ENCODE assay signal across 8 cellular contexts in genomic region chr6:21587925-21588811, GRCh38. TPM values are rescaled to one million over a fixed set of nuclear protein-coding genes. Genes with fewer than 3 reads are reported as not detected.
DNase-seq lines count a peak whose midpoint lies in the region; ATAC-seq and TF ChIP-seq lines count a peak whose summit lies in the region.

No MANE protein-coding gene starts in this region.

- peaks cover 2% of the 10 kb centered on the region for H3K9me3 Mint-ChIP-seq in activated CD4-positive, alpha-beta T cell treated with anti-CD3 and anti-CD28 coated beads, Interleukin-2, amount 10 ng/mL, durations not matched to agents 7 days and 5 days
- H3K9me3 Mint-ChIP-seq in endothelial cell (ENCODE audit: unreplicated experiment) (no peaks in the 10 kb centered on the region), mesothelial cell of epicardium (peaks cover 10% of the 10 kb centered on the region)

- DNase-seq in BJ (ENCODE audit: low read depth) (no peak), NCI-H2171 treated with DMSO at 0.1 percent for 48 hours (lab: John Stamatoyannopoulos, UW) (peak; percentile 91), endothelial cell (ENCODE audit: low spot score) (peak; percentile 59), mesothelial cell of epicardium (ENCODE audit: low spot score in 2 of 2, unreplicated experiment in 2 of 2) (peak; percentile 51 to 75), superior temporal gyrus (ENCODE audit: extremely low spot score) (peak; percentile 54)
- peak; percentile 53 for DNase-seq in activated CD4-positive, alpha-beta T cell treated with anti-CD3 and anti-CD28 coated beads, Interleukin-2, amount 10 ng/mL, durations not matched to agents 7 days and 5 days

- H3K36me3 ChIP-seq in BJ (ENCODE audit: control insufficient read depth, insufficient read depth, low read length), result no peaks in the 10 kb centered on the region

- H3K27me3 Mint-ChIP-seq in activated CD4-positive, alpha-beta T cell treated with anti-CD3 and anti-CD28 coated beads, Interleukin-2, amount 10 ng/mL, durations not matched to agents 7 days and 5 days, result peaks cover 42% of the 10 kb centered on the region
- H3K27me3 Mint-ChIP-seq in endothelial cell (ENCODE audit: unreplicated experiment) (peaks cover 4% of the 10 kb centered on the region), mesothelial cell of epicardium (ENCODE audit: low read depth) (no peaks in the 10 kb centered on the region)

- POLR2A ChIA-PET in BJ (lab: Charles Lee), result interaction anchor here (0.7 to 1.2 kb wide), 4 partner anchors 273 to 1027 kb away, joined by 3 to 20 read pairs (median 10); no protein-coding TSS in a partner anchor
- POLR2A ChIA-PET in activated CD4-positive, alpha-beta T cell treated with anti-CD3 and anti-CD28 coated beads, Interleukin-2, amount 10 ng/mL, durations not matched to agents 7 days and 5 days (lab: Charles Lee), result interaction anchor here (0.6 to 2.0 kb wide), 4 partner anchors 383 to 1979 kb away, joined by 3 to 8 read pairs (median 4); no protein-coding TSS in a partner anchor

- CTCF ChIA-PET in BJ (lab: Yijun Ruan, JAX), result interaction anchor here (0.5 to 3.7 kb wide), 20 partner anchors 8 to 1858 kb away, joined by 3 to 53 read pairs (median 3); no protein-coding TSS in a partner anchor
- CTCF ChIA-PET in activated CD4-positive, alpha-beta T cell treated with anti-CD3 and anti-CD28 coated beads, Interleukin-2, amount 10 ng/mL, durations not matched to agents 7 days and 5 days (lab: Charles Lee), result interaction anchor here (0.6 to 2.1 kb wide), 8 partner anchors 12 to 1040 kb away, joined by 3 to 19 read pairs (median 4); no protein-coding TSS in a partner anchor

- no peaks in the 10 kb centered on the region for H3K27me3 ChIP-seq in BJ (ENCODE audit: control insufficient read depth, insufficient read depth, low read length)

- peak overlapping the region; percentile 88 for H3K4me3 Mint-ChIP-seq in activated CD4-positive, alpha-beta T cell treated with anti-CD3 and anti-CD28 coated beads, Interleukin-2, amount 10 ng/mL, durations not matched to agents 7 days and 5 days
- H3K4me3 Mint-ChIP-seq in endothelial cell (ENCODE audit: unreplicated experiment), result peak overlapping the region; percentile 96
- peak overlapping the region; percentile 98 for H3K4me3 Mint-ChIP-seq in mesothelial cell of epicardium

- ATAC-seq in GM18873 (IDR thresholded peaks at IDR 0.05; ENCODE audit: low FRiP score, unreplicated experiment) (peak; percentile 28), HG03039 (IDR thresholded peaks at IDR 0.05; ENCODE audit: unreplicated experiment) (peak; percentile 26)

- peak overlapping the region; percentile 88 for H3K27ac Mint-ChIP-seq in activated CD4-positive, alpha-beta T cell treated with anti-CD3 and anti-CD28 coated beads, Interleukin-2, amount 10 ng/mL, durations not matched to agents 7 days and 5 days
- H3K27ac Mint-ChIP-seq in endothelial cell (ENCODE audit: unreplicated experiment) (peak overlapping the region; percentile 89), mesothelial cell of epicardium (peak overlapping the region; percentile 99)

- peak overlapping the region; percentile 68 for H3K4me3 ChIP-seq in BJ (ENCODE audit: low read depth, low read length)

- H3K36me3 Mint-ChIP-seq in activated CD4-positive, alpha-beta T cell treated with anti-CD3 and anti-CD28 coated beads, Interleukin-2, amount 10 ng/mL, durations not matched to agents 7 days and 5 days (ENCODE audit: low read depth), result no peaks in the 10 kb centered on the region
- H3K36me3 Mint-ChIP-seq in endothelial cell (ENCODE audit: low read depth, unreplicated experiment) (no peaks in the 10 kb centered on the region), mesothelial cell of epicardium (peaks cover 6% of the 10 kb centered on the region)

- no peak for TF ChIP-seq CTCF in BJ (IDR thresholded peaks at IDR 0.05; ENCODE audit: insufficient read depth, low read depth, low read length)
- TF ChIP-seq CTCF in endothelial cell (IDR thresholded peaks at IDR 0.05; ENCODE audit: unreplicated experiment), result no peak
- TF ChIP-seq CTCF in mesothelial cell of epicardium (IDR thresholded peaks at IDR 0.05; ENCODE audit: unreplicated experiment), result no peak

- H3K4me1 Mint-ChIP-seq in activated CD4-positive, alpha-beta T cell treated with anti-CD3 and anti-CD28 coated beads, Interleukin-2, amount 10 ng/mL, durations not matched to agents 7 days and 5 days, result peaks cover 17% of the 10 kb centered on the region
- H3K4me1 Mint-ChIP-seq in endothelial cell (ENCODE audit: unreplicated experiment) (peaks cover 11% of the 10 kb centered on the region), mesothelial cell of epicardium (peaks cover 26% of the 10 kb centered on the region)

RNA-seq across cellular contexts. Expression of gene SOX4, which starts 5.4 kb away (rescaled TPM):
- 2.4 and 2.9 TPM in 2 replicates for polyA plus RNA-seq in BJ (2011; rRNA removed)
- polyA minus RNA-seq in BJ (2011; rRNA and poly(A)+ RNA removed), result 2.5 and 3.1 TPM in 2 replicates
- total RNA-seq in activated CD4-positive, alpha-beta T cell treated with anti-CD3 and anti-CD28 coated beads, Interleukin-2, amount 10 ng/mL, durations not matched to agents 7 days and 5 days, result 1 to 10 TPM; 1.4 TPM
- total RNA-seq in endothelial cell (ENCODE audit: unreplicated experiment) (132 TPM), mesothelial cell of epicardium (221 to 224 TPM (median 223 TPM) in 3 replicates)

Comparison
In these comparisons a context has a peak if more than half of its experiments do, and no peak if none do; other contexts are left out.
1. RNA of gene SOX4, which starts 5.4 kb away (total RNA-seq): 221 to 224 TPM in mesothelial cell of epicardium and 132 TPM in endothelial cell (single experiment); 1.4 TPM in activated CD4-positive, alpha-beta T cell treated with anti-CD3 and anti-CD28 coated beads, Interleukin-2, amount 10 ng/mL, durations not matched to agents 7 days and 5 days; every median in the first group is over 10 times any median in the second.
2. Peak in every context shown above with its lines, with median percentiles within 50 percentile points of each other: H3K27ac Mint-ChIP-seq and H3K4me3 Mint-ChIP-seq.